10 cellular contexts compared by ENCODE assay signal in the genomic region with DNA sequence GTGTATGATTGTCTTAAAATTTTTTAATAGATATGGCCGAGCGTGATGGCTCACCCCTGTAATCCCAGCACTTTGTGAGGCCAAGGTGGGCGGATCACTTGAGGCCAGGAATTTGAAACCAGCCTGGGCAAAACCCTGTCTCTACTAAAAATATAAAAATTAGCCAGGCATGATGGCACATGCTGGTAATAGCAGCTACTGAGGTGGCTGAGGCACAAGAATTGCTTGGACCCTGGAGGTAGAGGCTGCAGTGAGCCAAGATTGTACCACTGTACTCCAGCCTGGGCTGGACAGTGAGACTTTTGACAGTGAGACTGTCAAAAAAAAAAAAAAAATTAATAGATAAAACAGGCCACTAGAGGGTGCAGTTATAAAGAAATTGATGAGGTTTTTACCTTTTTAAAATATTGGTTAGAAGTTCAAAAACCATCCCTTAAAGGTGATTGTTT. TPM values are rescaled to one million over a fixed set of nuclear protein-coding genes. Genes with fewer than 3 reads are reported as not detected.
DNase-seq lines count a peak whose midpoint lies in the region; ATAC-seq and TF ChIP-seq lines count a peak whose summit lies in the region.
"Had no signal": no experiment of that assay in that cellular context is flagged by ENCODE, and none has a peak within 500 bp of the region (broad histone marks: within the 10 kb centered on the region; RNA-seq: fewer than 3 reads in every experiment).

No MANE protein-coding gene starts in this region.

- H3K4me3 ChIP-seq in body of pancreas (no peak overlapping the region), neural cell (ENCODE audit: low read length) (no peak overlapping the region)

- no peaks in the 10 kb centered on the region for H3K4me1 Mint-ChIP-seq in stimulated activated memory B cell treated with anti-CD40 and anti-IgM and Interleukin-4, amounts not matched to agents 10 μg/mL and 1 μg/mL and 100 μg/mL, for 72 hours

- no peaks in the 10 kb centered on the region for H3K9me3 ChIP-seq in body of pancreas
- no peaks in the 10 kb centered on the region for H3K9me3 ChIP-seq in neural cell (ENCODE audit: low read length)

- H3K27ac Mint-ChIP-seq in stimulated activated memory B cell treated with anti-CD40 and anti-IgM and Interleukin-4, amounts not matched to agents 10 μg/mL and 1 μg/mL and 100 μg/mL, for 72 hours: no peak overlapping the region

- peaks cover 63% of the 10 kb centered on the region for H3K36me3 Mint-ChIP-seq in stimulated activated memory B cell treated with anti-CD40 and anti-IgM and Interleukin-4, amounts not matched to agents 10 μg/mL and 1 μg/mL and 100 μg/mL, for 72 hours

- no peak overlapping the region for H3K4me3 Mint-ChIP-seq in stimulated activated memory B cell treated with anti-CD40 and anti-IgM and Interleukin-4, amounts not matched to agents 10 μg/mL and 1 μg/mL and 100 μg/mL, for 72 hours

- TF ChIP-seq EP300 in neural cell (conservative IDR thresholded peaks at IDR 0.05; ENCODE audit: poor library complexity, severe bottlenecking): no peak

- 38 to 56% methylated on average over 3 of the region's 3 CpGs for WGBS in body of pancreas, 2 donors

- H3K27me3 Mint-ChIP-seq in stimulated activated memory B cell treated with anti-CD40 and anti-IgM and Interleukin-4, amounts not matched to agents 10 μg/mL and 1 μg/mL and 100 μg/mL, for 72 hours: no peaks in the 10 kb centered on the region

- no peaks in the 10 kb centered on the region for H3K9me2 ChIP-seq in neural cell (ENCODE audit: insufficient read depth, low read length)

- DNase-seq in DMS53 (lab: John Stamatoyannopoulos, UW) (peak; percentile 65), body of pancreas (no peak), hypothalamus (lab: John Stamatoyannopoulos, UW) (no peak), NCI-H2029 (lab: John Stamatoyannopoulos, UW) (no peak)
- no peak for DNase-seq in activated naive CD4-positive, alpha-beta T cell (lab: John Stamatoyannopoulos, UW)
- DNase-seq: stimulated activated CD4-positive, alpha-beta T cell treated with anti-CD3 and anti-CD28 coated beads, Interleukin-4, amount 100 ng/mL, for 1 hour had no signal

- no peaks in the 10 kb centered on the region for H3K9me3 Mint-ChIP-seq in stimulated activated memory B cell treated with anti-CD40 and anti-IgM and Interleukin-4, amounts not matched to agents 10 μg/mL and 1 μg/mL and 100 μg/mL, for 72 hours

- no peak overlapping the region for H3K9ac ChIP-seq in neural cell (ENCODE audit: low read length)

- intact Hi-C loops in body of pancreas (cut with DNase I): no loop called here

- H3K27me3 ChIP-seq in body of pancreas (no peaks in the 10 kb centered on the region), neural cell (ENCODE audit: insufficient read depth, low read depth, low read length) (no peaks in the 10 kb centered on the region)

- no peaks in the 10 kb centered on the region for H3K79me2 ChIP-seq in neural cell (replicated peaks; ENCODE audit: insufficient read depth, low read length)

- H2AFZ ChIP-seq in neural cell (ENCODE audit: low read depth, low read length): no peak overlapping the region

- H4K20me1 ChIP-seq in neural cell (ENCODE audit: insufficient read depth): no peaks in the 10 kb centered on the region

- no peaks in the 10 kb centered on the region for H3F3A ChIP-seq in neural cell (ENCODE audit: insufficient read depth, low read length, poor library complexity, severe bottlenecking)

- no peak overlapping the region for H3K4me2 ChIP-seq in neural cell (ENCODE audit: low read length)

- peak; percentile 68 for TF ChIP-seq RAD21 in neural cell (conservative IDR thresholded peaks at IDR 0.05)

- no peaks in the 10 kb centered on the region for H3K4me1 ChIP-seq in body of pancreas

- ATAC-seq in body of pancreas: peak; percentile 45
- no peak for ATAC-seq in stimulated activated memory B cell treated with anti-CD40 and anti-IgM and Interleukin-4, amounts not matched to agents 10 μg/mL and 1 μg/mL and 100 μg/mL, for 72 hours

- TF ChIP-seq POLR2A in body of pancreas (IDR thresholded peaks at IDR 0.05): no peak

- peak; percentile 33; the same call in 1 of the 2 replicates for TF ChIP-seq CTCF in LNCAP (IDR thresholded peaks at IDR 0.05)
- peak in 6 of 7 experiments; percentile 27 to 47 (median 38) for TF ChIP-seq CTCF in body of pancreas (IDR thresholded peaks at IDR 0.05)
- peak; percentile 67 for TF ChIP-seq CTCF in neural cell (IDR thresholded peaks at IDR 0.05; ENCODE audit: poor library complexity, severe bottlenecking)

- H3K27ac ChIP-seq in body of pancreas (no peak overlapping the region), neural cell (ENCODE audit: low read length) (no peak overlapping the region)

- H3K36me3 ChIP-seq in body of pancreas (replicated peaks in 1 of 2; ENCODE audit: insufficient read depth in 1 of 2, low read depth in 2 of 2): peaks cover 6 to 25% of the 10 kb centered on the region in 2 donors
- H3K36me3 ChIP-seq in neural cell (ENCODE audit: insufficient read depth, low read length): no peaks in the 10 kb centered on the region

TF ChIP-seq in neural cell, 6 proteins besides CTCF, POLR2A, EP300 and RAD21:
- peak; percentile 71 for TF ChIP-seq SMC3 (conservative IDR thresholded peaks at IDR 0.05; ENCODE audit: poor library complexity)
- no peak for TF ChIP-seq MXI1 (conservative IDR thresholded peaks at IDR 0.05; ENCODE audit: poor library complexity, severe bottlenecking)

RNA-seq across cellular contexts. Expression of a gene that starts 20.5 kb away (rescaled TPM):
- total RNA-seq in body of pancreas: 10 to 100 TPM; 23.1 to 28.0 TPM
- 12.7 and 22.5 TPM in 2 replicates for polyA plus RNA-seq in neural cell
- polyA minus RNA-seq in neural cell: 21.7 and 26.0 TPM in 2 replicates

RNA-seq across cellular contexts. Expression of a gene that starts 40.5 kb away (rescaled TPM):
- 10 to 100 TPM; 14.3 to 39.6 TPM for total RNA-seq in body of pancreas
- not detected in 2 replicates for polyA plus RNA-seq in neural cell
- polyA minus RNA-seq in neural cell: not detected in 2 replicates
- total RNA-seq: fibroblast of lung had no signal
- polyA plus RNA-seq: fibroblast of lung had no signal
